Comparison of ENCODE assay signal across 10 cellular contexts in genomic region chr2:20614201-20615045, GRCh38. TPM values are rescaled to one million over a fixed set of nuclear protein-coding genes. Genes with fewer than 3 reads are reported as not detected.
DNase-seq lines count a peak whose midpoint lies in the region; ATAC-seq, FAIRE-seq and TF ChIP-seq lines count a peak whose summit lies in the region.
"Had no signal": no experiment of that assay in that cellular context is flagged by ENCODE, and none has a peak within 500 bp of the region (broad histone marks: within the 10 kb centered on the region; RNA-seq: fewer than 3 reads in every experiment).

No MANE protein-coding gene starts in this region.

- TF ChIP-seq CTCF in WERI-Rb-1 (IDR thresholded peaks at IDR 0.05; ENCODE audit: low read depth, low read length), result no peak
- TF ChIP-seq CTCF in transverse colon (IDR thresholded peaks at IDR 0.05), result no peak

- TF ChIP-seq POLR2A in transverse colon (IDR thresholded peaks at IDR 0.05), result no peak
- TF ChIP-seq POLR2A in H54 (IDR thresholded peaks at IDR 0.05; ENCODE audit: low read depth, low read length), result no peak

- peaks cover 62 to 86% (median 74%) of the 10 kb centered on the region in 4 donors for H3K4me1 ChIP-seq in transverse colon

- H3K4me3 ChIP-seq in WERI-Rb-1 (ENCODE audit: low read depth, low read length) (no peak overlapping the region), transverse colon (no peak overlapping the region)

- peak overlapping the region; percentile 17 for H3K27ac ChIP-seq in WERI-Rb-1
- H3K27ac ChIP-seq in transverse colon, result peak overlapping the region; percentile 90 to 91 (median 90)
- H3K27ac ChIP-seq: 22Rv1 had no signal

- DNase-seq in DMS53 (lab: John Stamatoyannopoulos, UW) (peak; percentile 37), DMS53 treated with DMSO at 0.1 percent for 48 hours (lab: John Stamatoyannopoulos, UW; ENCODE audit: unreplicated experiment) (no peak), WERI-Rb-1 (peak; percentile 93), left colon (peak in 1 of 2 donors; percentile 57), transverse colon (peak; percentile 8), H54 (ENCODE audit: insufficient read length, low spot score) (no peak), activated gamma-delta T cell treated with Interleukin-2 at 50 U/mL for 16 hours (no peak)

- intact Hi-C loops in left colon (cut with DNase I, micrococcal nuclease) (no loop called here), transverse colon (cut with DNase I; ENCODE audit: low total_unique reads) (loop anchor here (5.0 kb wide), 1 partner anchor 167 kb away; the partner anchor contains the start of gene RHOB)

- ATAC-seq in left colon (peak; percentile 50), HG03521 (IDR thresholded peaks at IDR 0.05; ENCODE audit: unreplicated experiment) (no peak)
- ATAC-seq: activated naive CD4-positive, alpha-beta T cell treated with anti-CD3 and anti-CD28 coated beads, Interleukin-2, amount 50 U/mL, for 72 hours had no signal

- 60 to 68% methylated on average over 1 to 14 of the region's 14 CpGs for WGBS in transverse colon (ENCODE audit: low coverage in 1 of 2), 2 donors

- in situ Hi-C loops in transverse colon (cut with MboI; ENCODE audit: low pct_ligation_motif_present in 1 of 4, low pct_unique_long_range_greater_than_20kb in 1 of 4, low sequenced_read_pairs in 3 of 4), result no loop called here

- H3K27me3 ChIP-seq in WERI-Rb-1 (ENCODE audit: insufficient read depth, low read depth, severe bottlenecking), result no peaks in the 10 kb centered on the region
- no peaks in the 10 kb centered on the region for H3K27me3 ChIP-seq in transverse colon

- H3K36me3 ChIP-seq in WERI-Rb-1 (no peaks in the 10 kb centered on the region), transverse colon (no peaks in the 10 kb centered on the region)

- TF ChIP-seq EP300 in transverse colon (IDR thresholded peaks at IDR 0.05; ENCODE audit: low read depth), result no peak

- no peaks in the 10 kb centered on the region for H3K9me3 ChIP-seq in WERI-Rb-1 (ENCODE audit: severe bottlenecking)
- H3K9me3 ChIP-seq in transverse colon, result no peaks in the 10 kb centered on the region

- FAIRE-seq in H54 (lab: Jason Lieb, UNC), result no peak

RNA-seq across cellular contexts. Expression of gene HS1BP3, which starts 36.5 kb away (rescaled TPM):
- 10 to 100 TPM; 26.9 to 33.5 TPM for total RNA-seq in left colon
- total RNA-seq in transverse colon, result 10 to 100 TPM; 29.5 to 44.2 (median 33.1) TPM

RNA-seq across cellular contexts. Expression of gene GDF7, which starts 52.5 kb away (rescaled TPM):
- total RNA-seq in left colon (under 1 TPM; 0.18 to 0.25 TPM), transverse colon (1 to 10 TPM in 1 of 4 donors, under 1 TPM in 3; 0.20 to 1.1 (median 0.58) TPM)

Comparison
In these comparisons a context has a peak if more than half of its experiments do, and no peak if none do; other contexts are left out.
1. DNase-seq: peak in DMS53 (single experiment), WERI-Rb-1 (single experiment) and transverse colon (single experiment); none in DMS53 treated with DMSO at 0.1 percent for 48 hours (single experiment), H54 (single experiment) and activated gamma-delta T cell treated with Interleukin-2 at 50 U/mL for 16 hours (single experiment).